ENCODE assay signal across 8 cellular contexts in the genomic region with DNA sequence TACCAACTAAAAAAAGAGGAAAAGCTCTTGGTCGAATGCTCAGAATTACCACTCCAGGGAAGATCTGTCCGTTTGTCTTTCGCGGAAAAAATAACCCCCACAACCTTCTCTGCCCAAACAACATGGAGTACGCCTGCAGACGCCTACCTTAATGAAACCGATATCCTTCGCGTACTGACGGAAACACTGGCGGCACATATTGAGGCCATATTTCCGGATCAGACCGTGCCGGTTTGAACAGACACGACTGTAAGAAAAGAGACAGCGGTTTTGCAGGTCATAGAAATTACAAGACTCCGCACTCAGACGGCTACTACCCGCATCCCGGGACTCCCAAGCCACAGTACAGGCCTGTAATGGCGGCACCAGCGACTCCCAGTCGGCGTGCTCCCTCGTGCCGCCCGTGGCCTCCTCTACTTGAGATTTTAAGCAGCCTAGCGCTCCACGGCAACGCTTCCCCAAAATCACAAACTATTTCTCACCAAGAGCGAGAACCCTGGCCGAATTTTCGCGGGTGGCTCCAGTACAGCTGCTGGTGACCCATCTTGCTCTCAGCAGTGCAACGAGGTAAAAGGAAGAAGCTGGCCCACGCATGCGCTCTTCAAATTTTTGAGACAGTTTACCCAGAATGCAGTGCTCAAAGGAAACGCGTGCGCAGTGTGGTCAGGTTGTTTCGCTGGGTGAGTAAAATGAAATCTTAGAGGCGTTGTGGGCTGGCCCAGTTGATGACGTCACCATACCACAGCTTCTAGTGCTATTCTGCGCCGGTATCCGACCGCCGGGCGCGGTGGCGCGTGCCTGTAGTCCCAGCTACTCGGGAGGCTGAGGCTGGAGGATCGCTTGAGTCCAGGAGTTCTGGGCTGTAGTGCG.
A peak's percentile ranks its signal among the peaks of the same experiment; 100 is the strongest.
DNase-seq lines count a peak whose midpoint lies in the region; ATAC-seq and TF ChIP-seq lines count a peak whose summit lies in the region.

A gene (minus strand): TSS at position 578 of the 870 bp plus-strand sequence. CDS start 34 bp downstream, at position 544.

- peak within 1 kb of the TSS; percentile 25; the same call in 1 of the 2 replicates for H2AFZ ChIP-seq in MM.1S (ENCODE audit: low read length)

- H3K9me3 ChIP-seq in HAP-1 (no peaks in the 10 kb centered on the region), MM.1S (replicated peaks; ENCODE audit: insufficient read depth, low read length) (no peaks in the 10 kb centered on the region)

- no peaks in the 10 kb centered on the region for H3K9me3 Mint-ChIP-seq in nephron progenitor cell
- no peaks in the 10 kb centered on the region for H3K9me3 Mint-ChIP-seq in stimulated activated naive CD8-positive, alpha-beta T cell treated with anti-CD3 and anti-CD28 coated beads, Interleukin-15, amount 100 ng/mL, for 72 hours

- in situ Hi-C loops in HAP-1 (cut with MboI; ENCODE audit: low sequenced_read_pairs), result no loop called here

- peaks cover 3% of the 10 kb centered on the region; the same call in 1 of the 2 replicates for H4K20me1 ChIP-seq in MM.1S (ENCODE audit: insufficient read depth, low read length)

- H3K27me3 Mint-ChIP-seq in nephron progenitor cell (ENCODE audit: low read depth, poor library complexity), result peaks cover 2% of the 10 kb centered on the region
- no peaks in the 10 kb centered on the region for H3K27me3 Mint-ChIP-seq in stimulated activated naive CD8-positive, alpha-beta T cell treated with anti-CD3 and anti-CD28 coated beads, Interleukin-15, amount 100 ng/mL, for 72 hours

- peaks cover 9% of the 10 kb centered on the region for H3K4me1 ChIP-seq in HAP-1
- H3K4me1 ChIP-seq in MM.1S (ENCODE audit: low read length), result no peaks in the 10 kb centered on the region

- H3K27ac ChIP-seq in MM.1S (ENCODE audit: low read length), result peak within 1 kb of the TSS; percentile 82

- ATAC-seq in stimulated activated naive CD8-positive, alpha-beta T cell treated with anti-CD3 and anti-CD28 coated beads, Interleukin-15, amount 100 ng/mL, for 72 hours, result peak; percentile 92

- H3K79me2 ChIP-seq in MM.1S (ENCODE audit: low read length), result peaks cover 44% of the 10 kb centered on the region

- H3K9ac ChIP-seq in MM.1S (ENCODE audit: low read length), result peak within 1 kb of the TSS; percentile 96

- peak within 1 kb of the TSS; percentile 94 for H3K4me3 Mint-ChIP-seq in nephron progenitor cell
- peak within 1 kb of the TSS; percentile 93 to 96 for H3K4me3 Mint-ChIP-seq in stimulated activated naive CD8-positive, alpha-beta T cell treated with anti-CD3 and anti-CD28 coated beads, Interleukin-15, amount 100 ng/mL, for 72 hours

- TF ChIP-seq CTCF in MM.1S (IDR thresholded peaks at IDR 0.05; ENCODE audit: low read length), result no peak
- TF ChIP-seq CTCF in nephron progenitor cell (IDR thresholded peaks at IDR 0.05), result no peak

- peaks cover 41% of the 10 kb centered on the region for H3K36me3 ChIP-seq in HAP-1 (replicated peaks)
- H3K36me3 ChIP-seq in MM.1S (replicated peaks; ENCODE audit: insufficient read depth, low read length), result no peaks in the 10 kb centered on the region; the same call in 1 of the 2 replicates

- peaks cover 13% of the 10 kb centered on the region for H3F3A ChIP-seq in MM.1S (ENCODE audit: insufficient read depth, low read length)

- H3K4me3 ChIP-seq in HAP-1, result peak within 1 kb of the TSS; percentile 95
- peak within 1 kb of the TSS; percentile 86 for H3K4me3 ChIP-seq in MM.1S (ENCODE audit: low read length)

- H3K4me1 Mint-ChIP-seq in nephron progenitor cell, result peaks cover 42% of the 10 kb centered on the region
- H3K4me1 Mint-ChIP-seq in stimulated activated naive CD8-positive, alpha-beta T cell treated with anti-CD3 and anti-CD28 coated beads, Interleukin-15, amount 100 ng/mL, for 72 hours, result peaks cover 36% of the 10 kb centered on the region

- H3K27ac Mint-ChIP-seq in nephron progenitor cell, result peak within 1 kb of the TSS; percentile 88
- peak within 1 kb of the TSS; percentile 98 to 100 for H3K27ac Mint-ChIP-seq in stimulated activated naive CD8-positive, alpha-beta T cell treated with anti-CD3 and anti-CD28 coated beads, Interleukin-15, amount 100 ng/mL, for 72 hours

- no peaks in the 10 kb centered on the region for H3K9me2 ChIP-seq in MM.1S (replicated peaks; ENCODE audit: insufficient read depth, low read length)

- DNase-seq in ELR (ENCODE audit: low read depth) (peak; percentile 99), HAP-1 (ENCODE audit: low spot score in 2 of 2) (peak; percentile 97), MM.1S (peak; percentile 96), SIG-M5 (lab: John Stamatoyannopoulos, UW) (peak; percentile 89), activated gamma-delta T cell (lab: John Stamatoyannopoulos, UW) (peak; percentile 77), fibroblast of the conjunctiva (ENCODE audit: low read depth) (peak; percentile 99), nephron progenitor cell (peak; percentile 96)
- peak; percentile 99 for DNase-seq in stimulated activated naive CD8-positive, alpha-beta T cell treated with anti-CD3 and anti-CD28 coated beads, Interleukin-15, amount 100 ng/mL, for 72 hours

- H3K27me3 ChIP-seq in HAP-1 (ENCODE audit: low read depth) (no peaks in the 10 kb centered on the region), MM.1S (replicated peaks; ENCODE audit: insufficient read depth, low read length) (no peaks in the 10 kb centered on the region)

- H3K36me3 Mint-ChIP-seq in nephron progenitor cell (ENCODE audit: low read depth), result peaks cover 45% of the 10 kb centered on the region

- peak within 1 kb of the TSS; percentile 45; the same call in 1 of the 2 replicates for H3K4me2 ChIP-seq in MM.1S (ENCODE audit: low read depth, low read length)

Comparison
In these comparisons a context has a peak if more than half of its experiments do, and no peak if none do; other contexts are left out.
1. Peak in every context shown above with its lines: DNase-seq, ATAC-seq, H3K4me3 ChIP-seq and H3K27ac ChIP-seq.